Comparison of ENCODE assay signal across 1 cellular context in genomic region chr2:98442488-98442887, GRCh38.
TF ChIP-seq lines count a peak whose summit lies in the region.

No MANE protein-coding gene starts in this region.

TF ChIP-seq in H1, 55 proteins besides CTCF, POLR2A, EP300 and RAD21:
- no peak for TF ChIP-seq ASH2L (IDR thresholded peaks at IDR 0.05; ENCODE audit: low read length)
- TF ChIP-seq MAFK (IDR thresholded peaks at IDR 0.05; ENCODE audit: low read depth, low read length): no peak
- TF ChIP-seq HDAC2 (IDR thresholded peaks at IDR 0.05; ENCODE audit: borderline replicate concordance in 1 of 2, low read depth in 2 of 2, low read length in 2 of 2): no peak
- no peak for TF ChIP-seq EZH2 (IDR thresholded peaks at IDR 0.05; ENCODE audit: low read depth, low read length, severe bottlenecking)
- TF ChIP-seq BRCA1 (IDR thresholded peaks at IDR 0.05; ENCODE audit: low read depth, low read length): no peak
- no peak for TF ChIP-seq USF2 (IDR thresholded peaks at IDR 0.05; ENCODE audit: low read length)
- no peak for TF ChIP-seq PHF8 (conservative IDR thresholded peaks at IDR 0.05; ENCODE audit: low read depth, low read length)
- TF ChIP-seq TBP (IDR thresholded peaks at IDR 0.05; ENCODE audit: low read depth, low read length): no peak
- TF ChIP-seq TCF12 (IDR thresholded peaks at IDR 0.05; ENCODE audit: low read depth, low read length): no peak
- TF ChIP-seq RXRA (IDR thresholded peaks at IDR 0.05; ENCODE audit: insufficient read depth, low read depth, low read length): no peak
- TF ChIP-seq ATF3 (IDR thresholded peaks at IDR 0.05; ENCODE audit: insufficient read depth, low read depth, low read length): no peak
- TF ChIP-seq SRF (IDR thresholded peaks at IDR 0.05; ENCODE audit: low read depth, low read length): no peak
- TF ChIP-seq TAF1 (IDR thresholded peaks at IDR 0.05; ENCODE audit: low read depth, low read length): no peak
- TF ChIP-seq TEAD4 (IDR thresholded peaks at IDR 0.05; ENCODE audit: low read depth, low read length): no peak
